ENCODE assay signal across 8 cellular contexts in the genomic region with DNA sequence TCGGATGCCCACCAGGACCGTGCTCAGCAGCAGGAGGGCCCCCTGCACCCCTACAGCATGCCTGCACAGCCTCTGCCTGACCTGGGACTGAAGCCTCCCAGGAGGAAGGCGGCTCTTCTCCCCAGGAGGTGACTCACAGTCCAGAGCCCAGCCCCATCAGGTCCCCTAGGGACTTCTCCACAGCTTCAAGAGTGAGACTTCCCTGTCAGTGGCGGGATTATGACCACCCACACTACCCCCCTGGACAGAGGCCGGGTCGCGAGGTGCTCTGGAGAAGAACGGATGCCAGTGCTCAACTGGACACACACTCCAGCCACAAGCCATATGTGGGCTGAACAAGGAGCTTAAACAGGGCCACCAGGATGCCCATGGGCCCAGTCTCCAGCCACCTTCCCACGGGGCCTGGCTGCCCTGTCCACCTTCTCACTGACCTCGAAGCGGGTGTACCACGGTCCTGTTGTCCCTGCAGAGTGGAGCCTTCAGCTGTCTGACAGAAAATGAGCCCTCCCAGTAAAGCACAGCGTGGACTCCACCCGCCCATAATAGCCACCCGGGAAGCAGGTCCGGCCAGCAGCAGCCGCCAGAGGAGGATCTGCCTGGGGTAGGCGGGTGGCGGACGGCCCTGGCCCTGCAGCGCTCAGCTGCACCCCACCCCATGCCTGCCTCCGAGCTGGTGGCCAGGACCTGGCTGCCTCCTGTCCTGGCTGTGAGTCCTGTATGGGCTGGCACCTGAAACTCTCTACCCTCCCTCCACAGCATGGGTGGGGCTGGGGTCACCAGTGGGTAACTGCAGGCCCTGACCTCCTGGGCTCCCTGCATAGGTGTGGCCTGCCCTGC. TPM values are rescaled to one million over a fixed set of nuclear protein-coding genes. Genes with fewer than 3 reads are reported as not detected.
DNase-seq lines count a peak whose midpoint lies in the region; ATAC-seq and TF ChIP-seq lines count a peak whose summit lies in the region.

No MANE protein-coding gene starts in this region.

- POLR2A ChIA-PET in activated CD4-positive, alpha-beta memory T cell treated with anti-CD3 and anti-CD28 coated beads for 36 hours (lab: Charles Lee): interaction anchor here (2.4 kb wide), 1 partner anchor 16 kb away, joined by 9 read pairs; no protein-coding TSS in a partner anchor
- POLR2A ChIA-PET in activated CD4-positive, alpha-beta memory T cell treated with anti-CD3 and anti-CD28 coated beads, Interleukin-2, amount 10 ng/mL, durations not matched to agents 7 days and 5 days (lab: Charles Lee): interaction anchor here (1.0 to 3.6 kb wide), 6 partner anchors 13 to 80 kb away, joined by 3 to 12 read pairs (median 4); no protein-coding TSS in a partner anchor

- H3K4me3 ChIP-seq in astrocyte of the spinal cord (ENCODE audit: low read depth, low read length): no peak overlapping the region

- H3K27ac ChIP-seq in substantia nigra (ENCODE audit: low read depth, low read length, poor library complexity, severe bottlenecking): peak overlapping the region; percentile 99

- intact Hi-C loops in activated CD4-positive, alpha-beta memory T cell treated with anti-CD3 and anti-CD28 coated beads for 36 hours (cut with micrococcal nuclease): no loop called here

- CTCF ChIA-PET in activated CD4-positive, alpha-beta memory T cell treated with anti-CD3 and anti-CD28 coated beads for 36 hours (lab: Charles Lee): interaction anchor here (1.3 to 3.5 kb wide), 3 partner anchors 14 to 105 kb away, joined by 3 to 12 read pairs (median 7); no protein-coding TSS in a partner anchor
- CTCF ChIA-PET in activated CD4-positive, alpha-beta memory T cell treated with anti-CD3 and anti-CD28 coated beads, Interleukin-2, amount 10 ng/mL, durations not matched to agents 7 days and 5 days (lab: Charles Lee): interaction anchor here (1.1 to 2.0 kb wide), 2 partner anchors 14 to 106 kb away, joined by 4 to 13 read pairs; no protein-coding TSS in a partner anchor

- H3K9me3 Mint-ChIP-seq in activated CD4-positive, alpha-beta memory T cell treated with anti-CD3 and anti-CD28 coated beads for 36 hours: no peaks in the 10 kb centered on the region
- no peaks in the 10 kb centered on the region for H3K9me3 Mint-ChIP-seq in activated CD4-positive, alpha-beta memory T cell treated with anti-CD3 and anti-CD28 coated beads, Interleukin-2, amount 10 ng/mL, durations not matched to agents 7 days and 5 days
- H3K9me3 Mint-ChIP-seq in progenitor cell of endocrine pancreas (ENCODE audit: low read depth): no peaks in the 10 kb centered on the region

- no peak overlapping the region for H3K4me3 Mint-ChIP-seq in activated CD4-positive, alpha-beta memory T cell treated with anti-CD3 and anti-CD28 coated beads for 36 hours
- no peak overlapping the region for H3K4me3 Mint-ChIP-seq in activated CD4-positive, alpha-beta memory T cell treated with anti-CD3 and anti-CD28 coated beads, Interleukin-2, amount 10 ng/mL, durations not matched to agents 7 days and 5 days
- no peak overlapping the region for H3K4me3 Mint-ChIP-seq in progenitor cell of endocrine pancreas (ENCODE audit: low read depth)

- TF ChIP-seq CTCF in astrocyte of the spinal cord (IDR thresholded peaks at IDR 0.05; ENCODE audit: low read depth, low read length) (no peak), progenitor cell of endocrine pancreas (IDR thresholded peaks at IDR 0.05; ENCODE audit: unreplicated experiment) (no peak)

- in situ Hi-C loops in astrocyte of the spinal cord (cut with HindIII; ENCODE audit: low sequenced_read_pairs): no loop called here

- peak; percentile 42 for ATAC-seq in HG03139 (IDR thresholded peaks at IDR 0.05; ENCODE audit: unreplicated experiment)

- H3K27me3 Mint-ChIP-seq in activated CD4-positive, alpha-beta memory T cell treated with anti-CD3 and anti-CD28 coated beads for 36 hours: no peaks in the 10 kb centered on the region
- no peaks in the 10 kb centered on the region for H3K27me3 Mint-ChIP-seq in activated CD4-positive, alpha-beta memory T cell treated with anti-CD3 and anti-CD28 coated beads, Interleukin-2, amount 10 ng/mL, durations not matched to agents 7 days and 5 days
- no peaks in the 10 kb centered on the region for H3K27me3 Mint-ChIP-seq in progenitor cell of endocrine pancreas

- peaks cover 23% of the 10 kb centered on the region for H3K36me3 Mint-ChIP-seq in activated CD4-positive, alpha-beta memory T cell treated with anti-CD3 and anti-CD28 coated beads for 36 hours
- H3K36me3 Mint-ChIP-seq in activated CD4-positive, alpha-beta memory T cell treated with anti-CD3 and anti-CD28 coated beads, Interleukin-2, amount 10 ng/mL, durations not matched to agents 7 days and 5 days (ENCODE audit: low read depth): peaks cover 71% of the 10 kb centered on the region
- H3K36me3 Mint-ChIP-seq in progenitor cell of endocrine pancreas (ENCODE audit: insufficient read depth): peaks cover 1% of the 10 kb centered on the region

- H3K4me1 Mint-ChIP-seq in activated CD4-positive, alpha-beta memory T cell treated with anti-CD3 and anti-CD28 coated beads for 36 hours (ENCODE audit: low read depth): peaks cover 90% of the 10 kb centered on the region
- H3K4me1 Mint-ChIP-seq in activated CD4-positive, alpha-beta memory T cell treated with anti-CD3 and anti-CD28 coated beads, Interleukin-2, amount 10 ng/mL, durations not matched to agents 7 days and 5 days: peaks cover 88% of the 10 kb centered on the region
- peaks cover 18% of the 10 kb centered on the region for H3K4me1 Mint-ChIP-seq in progenitor cell of endocrine pancreas (ENCODE audit: low read depth)

- peak overlapping the region; percentile 51 for H3K27ac Mint-ChIP-seq in activated CD4-positive, alpha-beta memory T cell treated with anti-CD3 and anti-CD28 coated beads for 36 hours
- H3K27ac Mint-ChIP-seq in activated CD4-positive, alpha-beta memory T cell treated with anti-CD3 and anti-CD28 coated beads, Interleukin-2, amount 10 ng/mL, durations not matched to agents 7 days and 5 days: no peak overlapping the region
- no peak overlapping the region for H3K27ac Mint-ChIP-seq in progenitor cell of endocrine pancreas

- DNase-seq in activated CD4-positive, alpha-beta memory T cell treated with anti-CD3 and anti-CD28 coated beads for 36 hours: no peak
- DNase-seq in activated CD4-positive, alpha-beta memory T cell treated with anti-CD3 and anti-CD28 coated beads, Interleukin-2, amount 10 ng/mL, durations not matched to agents 7 days and 5 days: no peak
- peak; percentile 12 for DNase-seq in astrocyte of the spinal cord (ENCODE audit: low read depth, low spot score)
- no peak for DNase-seq in substantia nigra (lab: John Stamatoyannopoulos, UW)
- no peak for DNase-seq in NCI-H1092 treated with DMSO at 0.1 percent for 48 hours (lab: John Stamatoyannopoulos, UW)
- DNase-seq in iPS-NIHi7 (ENCODE audit: extremely low spot score): no peak
- DNase-seq in progenitor cell of endocrine pancreas (ENCODE audit: low spot score, unreplicated experiment): no peak

RNA-seq across cellular contexts. Expression of a gene that starts 54.7 kb away (rescaled TPM):
- total RNA-seq in activated CD4-positive, alpha-beta memory T cell treated with anti-CD3 and anti-CD28 coated beads for 36 hours: 100 to 1,000 TPM; 159 to 161 TPM
- 100 to 1,000 TPM; 339 to 350 TPM for total RNA-seq in activated CD4-positive, alpha-beta memory T cell treated with anti-CD3 and anti-CD28 coated beads, Interleukin-2, amount 10 ng/mL, durations not matched to agents 7 days and 5 days
- 63.1 and 65.3 TPM in 2 replicates for total RNA-seq in progenitor cell of endocrine pancreas
